ENCODE assay signal across 32 cellular contexts in the genomic region with DNA sequence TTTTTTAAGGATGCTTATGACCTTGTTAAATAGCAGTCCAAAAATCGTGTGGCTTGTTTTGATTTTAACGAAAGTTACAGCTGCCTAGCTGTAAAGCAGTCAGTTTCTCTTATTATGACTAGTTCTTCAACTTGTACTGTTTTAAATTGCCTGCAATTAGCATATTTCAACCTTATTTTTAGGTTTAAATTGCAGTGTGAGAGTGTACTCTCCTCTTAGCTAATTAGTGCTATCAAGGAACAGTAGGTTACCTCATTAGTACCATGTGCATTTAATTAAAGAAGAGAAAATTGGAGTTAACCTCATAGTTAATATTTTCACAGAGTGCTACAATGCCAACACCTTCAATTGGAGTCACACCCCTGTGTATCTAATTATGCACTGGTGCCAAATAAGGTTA.
"Had no signal": no experiment of that assay in that cellular context is flagged by ENCODE, and none has a peak within 500 bp of the region (broad histone marks: within the 10 kb centered on the region; RNA-seq: fewer than 3 reads in every experiment).

No MANE protein-coding gene starts in this region.

- H3K4me1 ChIP-seq: SJCRH30 had no signal

- ATAC-seq: Panc1, Right ventricle myocardium inferior, SK-N-SH treated with all-trans-retinoic acid at 6 μM for 48 hours, T-cell, T-helper 17 cell had no signal

- H3K4me2 ChIP-seq: PC-9 had no signal

- H3K27ac ChIP-seq: PC-9, RWPE1, SJCRH30, SK-N-MC had no signal

- H3K9me3 ChIP-seq: MG63, SJCRH30 had no signal

- FAIRE-seq: RCC 7860 had no signal

- H3K27me3 ChIP-seq: MG63, SJCRH30 had no signal

- DNase-seq: Kasumi-1, MG63, NCI-H1048, NCI-H1092 treated with DMSO at 0.1 percent for 48 hours, NCI-H1105 treated with DMSO at 0.1 percent for 48 hours, NCI-H1436, NCI-H146, NCI-H1694, NCI-H187, NCI-H1930, NCI-H2029 treated with DMSO at 0.1 percent for 48 hours, NCI-H2081 treated with DMSO at 0.1 percent for 48 hours, NCI-H2107, NCI-H2171, NCI-H226, NCI-H446 treated with DMSO at 0.1 percent for 48 hours, NCI-H510A, NCI-H524, NCI-H526, NCI-H774, PC-9, SHP77, SIG-M5, SJCRH30, T-cell, T-helper 17 cell had no signal

- H3K4me3 ChIP-seq: MG63, PC-9, SJCRH30, SK-N-MC had no signal

- H3K36me3 ChIP-seq: MG63 had no signal

- H2AFZ ChIP-seq: PC-9 had no signal
